19 cellular contexts compared by ENCODE assay signal in genomic region chr11:30423886-30424285, GRCh38.
A peak's percentile ranks its signal among the peaks of the same experiment; 100 is the strongest.
DNase-seq lines count a peak whose midpoint lies in the region; ATAC-seq, FAIRE-seq and TF ChIP-seq lines count a peak whose summit lies in the region.
"Had no signal": no experiment of that assay in that cellular context is flagged by ENCODE, and none has a peak within 500 bp of the region (broad histone marks: within the 10 kb centered on the region; RNA-seq: fewer than 3 reads in every experiment).

No MANE protein-coding gene starts in this region.

- ATAC-seq in pancreas: peak in 3 of 4 donors; percentile 26 to 41 (median 26)
- ATAC-seq: CD8-positive, alpha-beta T cell; Panc1 had no signal

- intact Hi-C loops in pancreas (cut with DNase I): no loop called here

- H3K36me3 ChIP-seq in SJCRH30: no peaks in the 10 kb centered on the region
- H3K36me3 ChIP-seq in pancreas: no peaks in the 10 kb centered on the region
- H3K36me3 ChIP-seq: BE2C had no signal

- FAIRE-seq in pancreas (lab: Jason Lieb, UNC): no peak

- H3K9me3 ChIP-seq in SJCRH30 (replicated peaks) (no peaks in the 10 kb centered on the region), pancreas (no peaks in the 10 kb centered on the region)
- H3K9me3 ChIP-seq: BE2C had no signal

- in situ Hi-C loops in Caki2 (cut with HindIII; ENCODE audit: low pct_unique_long_range_greater_than_20kb, low sequenced_read_pairs): no loop called here

- H3K27me3 ChIP-seq in SJCRH30 (no peaks in the 10 kb centered on the region), pancreas (no peaks in the 10 kb centered on the region)
- H3K27me3 ChIP-seq: BE2C had no signal

- WGBS in pancreas, 2 donors: 58 to 62% methylated on average over 6 of the region's 6 CpGs

- DNase-seq in Caki2 (ENCODE audit: low read depth): peak; percentile 59
- DNase-seq in SJCRH30: peak; percentile 27 to 54
- peak; percentile 90 for DNase-seq in kidney glomerular epithelial cell (lab: John Stamatoyannopoulos, UW)
- DNase-seq in pancreas: peak in 1 of 6 donors; percentile 10
- no peak for DNase-seq in EL
- no peak for DNase-seq in NCI-H1436 treated with DMSO at 0.1 percent for 48 hours (lab: John Stamatoyannopoulos, UW)
- DNase-seq in SHP77 (lab: John Stamatoyannopoulos, UW): no peak
- DNase-seq in activated CD4-positive, alpha-beta T cell treated with anti-CD3 and anti-CD28 coated beads, Interleukin-2, amount 50 U/mL, for 4 hours: no peak
- DNase-seq: BE2C; CD8-positive, alpha-beta T cell; DND-41; GF-D8; GM23248; KBM-7; NCI-H1048; NCI-H226; NCI-H748 treated with DMSO at 0.1 percent for 48 hours; SIG-M5 had no signal

- H3K4me1 ChIP-seq in SJCRH30 (peaks cover 42% of the 10 kb centered on the region), pancreas (peaks cover 0 to 5% (median 0%) of the 10 kb centered on the region in 3 donors)
- H3K4me1 ChIP-seq: BE2C had no signal

- H3K4me3 ChIP-seq in SJCRH30: no peak overlapping the region
- no peak overlapping the region for H3K4me3 ChIP-seq in pancreas
- H3K4me3 ChIP-seq: GM23248 had no signal

- no peak for TF ChIP-seq CTCF in pancreas (IDR thresholded peaks at IDR 0.05)

- H3K27ac ChIP-seq in SJCRH30 (peak overlapping the region; percentile 73), pancreas (peak overlapping the region in 2 of 4 donors; percentile 11 to 35)
- H3K27ac ChIP-seq: GM23248 had no signal

Comparison
In these comparisons a context has a peak if more than half of its experiments do, and no peak if none do; other contexts are left out.
1. DNase-seq: peak in Caki2 (single experiment), SJCRH30 (2 of 2) and kidney glomerular epithelial cell (single experiment); none in EL (single experiment), NCI-H1436 treated with DMSO at 0.1 percent for 48 hours (single experiment), SHP77 (0 of 2) and activated CD4-positive, alpha-beta T cell treated with anti-CD3 and anti-CD28 coated beads, Interleukin-2, amount 50 U/mL, for 4 hours (0 of 2).